ENCODE assay signal across 1 cellular context in genomic region chr15:31551323-31551722, GRCh38.
TF ChIP-seq lines count a peak whose summit lies in the region.

No MANE protein-coding gene starts in this region.

TF ChIP-seq in H1, 55 proteins besides CTCF, POLR2A, EP300 and RAD21 (continued from another document):
- TF ChIP-seq GTF2F1 (IDR thresholded peaks at IDR 0.05; ENCODE audit: borderline replicate concordance, low read depth, low read length) (no peak), BACH1 (IDR thresholded peaks at IDR 0.05; ENCODE audit: low read length) (no peak), TAF7 (optimal IDR thresholded peaks at IDR 0.05; ENCODE audit: borderline replicate concordance, low read depth, low read length) (no peak), CBX5 (IDR thresholded peaks at IDR 0.05; ENCODE audit: low read depth, low read length) (no peak), KDM5A (IDR thresholded peaks at IDR 0.05; ENCODE audit: low read length) (no peak), CHD2 (IDR thresholded peaks at IDR 0.05; ENCODE audit: low read length) (no peak), MAFK (IDR thresholded peaks at IDR 0.05; ENCODE audit: low read depth, low read length) (no peak), EZH2 (IDR thresholded peaks at IDR 0.05; ENCODE audit: low read depth, low read length, severe bottlenecking) (no peak), ASH2L (IDR thresholded peaks at IDR 0.05; ENCODE audit: low read length) (no peak), SRF (IDR thresholded peaks at IDR 0.05; ENCODE audit: low read depth, low read length) (no peak), PHF8 (conservative IDR thresholded peaks at IDR 0.05; ENCODE audit: low read depth, low read length) (no peak), FOSL1 (IDR thresholded peaks at IDR 0.05; ENCODE audit: insufficient read depth, low read depth, low read length) (no peak), TBP (IDR thresholded peaks at IDR 0.05; ENCODE audit: low read depth, low read length) (no peak)
